ENCODE assay signal across 1 cellular context in the genomic region with DNA sequence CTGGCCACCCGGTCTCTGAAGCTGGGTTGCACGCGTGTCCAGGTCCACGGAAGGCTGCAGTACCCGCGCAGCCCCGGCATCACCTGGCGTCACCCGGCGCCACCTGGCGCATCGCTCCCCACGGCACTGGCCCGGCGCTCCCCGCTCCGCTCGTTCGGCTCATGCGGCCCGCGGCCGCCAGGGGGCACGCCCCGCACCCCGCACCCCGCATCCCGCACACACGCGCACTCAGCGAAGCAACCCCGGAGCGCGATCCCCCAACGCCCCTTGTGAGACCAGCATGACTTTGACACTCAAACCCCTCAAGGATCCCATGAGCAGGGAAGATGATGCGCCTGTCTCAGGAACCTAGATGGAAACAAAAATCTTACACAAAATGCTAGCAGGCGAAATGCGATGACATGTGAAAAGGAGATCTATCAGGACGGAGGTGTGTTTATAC.
TF ChIP-seq lines count a peak whose summit lies in the region.

No MANE protein-coding gene starts in this region.

TF ChIP-seq in K562, 482 proteins besides CTCF, POLR2A, EP300 and RAD21 (continued from another document):
- TF ChIP-seq, protein P1, sequence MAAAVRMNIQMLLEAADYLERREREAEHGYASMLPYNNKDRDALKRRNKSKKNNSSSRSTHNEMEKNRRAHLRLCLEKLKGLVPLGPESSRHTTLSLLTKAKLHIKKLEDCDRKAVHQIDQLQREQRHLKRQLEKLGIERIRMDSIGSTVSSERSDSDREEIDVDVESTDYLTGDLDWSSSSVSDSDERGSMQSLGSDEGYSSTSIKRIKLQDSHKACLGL (CRISPR knock-in tag; IDR thresholded peaks at IDR 0.05; ENCODE audit: borderline replicate concordance, poor library complexity, severe bottlenecking), result no peak
- TF ChIP-seq ATF1 (CRISPR knock-in tag; IDR thresholded peaks at IDR 0.05) (no peak), ATF1 (tag; IDR thresholded peaks at IDR 0.05) (peak; percentile 21; the same call in 1 of the 2 replicates), DNMT1 (IDR thresholded peaks at IDR 0.05) (no peak), RNF219 (CRISPR knock-in tag; IDR thresholded peaks at IDR 0.05) (no peak), SMAD2 (IDR thresholded peaks at IDR 0.05; ENCODE audit: low read depth, low read length) (no peak), TFAP4 (CRISPR knock-in tag; IDR thresholded peaks at IDR 0.05; ENCODE audit: borderline replicate concordance) (peak; percentile 64; the same call in 1 of the 2 replicates), FOXJ3 (CRISPR knock-in tag; IDR thresholded peaks at IDR 0.05) (no peak), SFPQ (IDR thresholded peaks at IDR 0.05; ENCODE audit: low read depth, low read length) (no peak), CHD4 (IDR thresholded peaks at IDR 0.05; ENCODE audit: insufficient read depth, insufficient replicate concordance, low read depth, low read length, poor library complexity, severe bottlenecking) (no peak), FOXA3 (CRISPR knock-in tag; conservative IDR thresholded peaks at IDR 0.05 in 1 of 2, IDR thresholded peaks at IDR 0.05 in 1 of 2) (no peak), MAFK (IDR thresholded peaks at IDR 0.05; ENCODE audit: low read length) (no peak), ZNF174 (CRISPR knock-in tag; IDR thresholded peaks at IDR 0.05) (no peak), KLF16 (IDR thresholded peaks at IDR 0.05) (no peak), HMG20B (CRISPR knock-in tag; IDR thresholded peaks at IDR 0.05) (no peak), ATF4 (CRISPR knock-in tag; IDR thresholded peaks at IDR 0.05) (no peak), SAFB (IDR thresholded peaks at IDR 0.05; ENCODE audit: borderline replicate concordance, low read depth, low read length) (peak; percentile 79)
- TF ChIP-seq, protein P2, sequence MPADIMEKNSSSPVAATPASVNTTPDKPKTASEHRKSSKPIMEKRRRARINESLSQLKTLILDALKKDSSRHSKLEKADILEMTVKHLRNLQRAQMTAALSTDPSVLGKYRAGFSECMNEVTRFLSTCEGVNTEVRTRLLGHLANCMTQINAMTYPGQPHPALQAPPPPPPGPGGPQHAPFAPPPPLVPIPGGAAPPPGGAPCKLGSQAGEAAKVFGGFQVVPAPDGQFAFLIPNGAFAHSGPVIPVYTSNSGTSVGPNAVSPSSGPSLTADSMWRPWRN (IDR thresholded peaks at IDR 0.05; ENCODE audit: low read depth), result no peak
- TF ChIP-seq, protein P3, sequence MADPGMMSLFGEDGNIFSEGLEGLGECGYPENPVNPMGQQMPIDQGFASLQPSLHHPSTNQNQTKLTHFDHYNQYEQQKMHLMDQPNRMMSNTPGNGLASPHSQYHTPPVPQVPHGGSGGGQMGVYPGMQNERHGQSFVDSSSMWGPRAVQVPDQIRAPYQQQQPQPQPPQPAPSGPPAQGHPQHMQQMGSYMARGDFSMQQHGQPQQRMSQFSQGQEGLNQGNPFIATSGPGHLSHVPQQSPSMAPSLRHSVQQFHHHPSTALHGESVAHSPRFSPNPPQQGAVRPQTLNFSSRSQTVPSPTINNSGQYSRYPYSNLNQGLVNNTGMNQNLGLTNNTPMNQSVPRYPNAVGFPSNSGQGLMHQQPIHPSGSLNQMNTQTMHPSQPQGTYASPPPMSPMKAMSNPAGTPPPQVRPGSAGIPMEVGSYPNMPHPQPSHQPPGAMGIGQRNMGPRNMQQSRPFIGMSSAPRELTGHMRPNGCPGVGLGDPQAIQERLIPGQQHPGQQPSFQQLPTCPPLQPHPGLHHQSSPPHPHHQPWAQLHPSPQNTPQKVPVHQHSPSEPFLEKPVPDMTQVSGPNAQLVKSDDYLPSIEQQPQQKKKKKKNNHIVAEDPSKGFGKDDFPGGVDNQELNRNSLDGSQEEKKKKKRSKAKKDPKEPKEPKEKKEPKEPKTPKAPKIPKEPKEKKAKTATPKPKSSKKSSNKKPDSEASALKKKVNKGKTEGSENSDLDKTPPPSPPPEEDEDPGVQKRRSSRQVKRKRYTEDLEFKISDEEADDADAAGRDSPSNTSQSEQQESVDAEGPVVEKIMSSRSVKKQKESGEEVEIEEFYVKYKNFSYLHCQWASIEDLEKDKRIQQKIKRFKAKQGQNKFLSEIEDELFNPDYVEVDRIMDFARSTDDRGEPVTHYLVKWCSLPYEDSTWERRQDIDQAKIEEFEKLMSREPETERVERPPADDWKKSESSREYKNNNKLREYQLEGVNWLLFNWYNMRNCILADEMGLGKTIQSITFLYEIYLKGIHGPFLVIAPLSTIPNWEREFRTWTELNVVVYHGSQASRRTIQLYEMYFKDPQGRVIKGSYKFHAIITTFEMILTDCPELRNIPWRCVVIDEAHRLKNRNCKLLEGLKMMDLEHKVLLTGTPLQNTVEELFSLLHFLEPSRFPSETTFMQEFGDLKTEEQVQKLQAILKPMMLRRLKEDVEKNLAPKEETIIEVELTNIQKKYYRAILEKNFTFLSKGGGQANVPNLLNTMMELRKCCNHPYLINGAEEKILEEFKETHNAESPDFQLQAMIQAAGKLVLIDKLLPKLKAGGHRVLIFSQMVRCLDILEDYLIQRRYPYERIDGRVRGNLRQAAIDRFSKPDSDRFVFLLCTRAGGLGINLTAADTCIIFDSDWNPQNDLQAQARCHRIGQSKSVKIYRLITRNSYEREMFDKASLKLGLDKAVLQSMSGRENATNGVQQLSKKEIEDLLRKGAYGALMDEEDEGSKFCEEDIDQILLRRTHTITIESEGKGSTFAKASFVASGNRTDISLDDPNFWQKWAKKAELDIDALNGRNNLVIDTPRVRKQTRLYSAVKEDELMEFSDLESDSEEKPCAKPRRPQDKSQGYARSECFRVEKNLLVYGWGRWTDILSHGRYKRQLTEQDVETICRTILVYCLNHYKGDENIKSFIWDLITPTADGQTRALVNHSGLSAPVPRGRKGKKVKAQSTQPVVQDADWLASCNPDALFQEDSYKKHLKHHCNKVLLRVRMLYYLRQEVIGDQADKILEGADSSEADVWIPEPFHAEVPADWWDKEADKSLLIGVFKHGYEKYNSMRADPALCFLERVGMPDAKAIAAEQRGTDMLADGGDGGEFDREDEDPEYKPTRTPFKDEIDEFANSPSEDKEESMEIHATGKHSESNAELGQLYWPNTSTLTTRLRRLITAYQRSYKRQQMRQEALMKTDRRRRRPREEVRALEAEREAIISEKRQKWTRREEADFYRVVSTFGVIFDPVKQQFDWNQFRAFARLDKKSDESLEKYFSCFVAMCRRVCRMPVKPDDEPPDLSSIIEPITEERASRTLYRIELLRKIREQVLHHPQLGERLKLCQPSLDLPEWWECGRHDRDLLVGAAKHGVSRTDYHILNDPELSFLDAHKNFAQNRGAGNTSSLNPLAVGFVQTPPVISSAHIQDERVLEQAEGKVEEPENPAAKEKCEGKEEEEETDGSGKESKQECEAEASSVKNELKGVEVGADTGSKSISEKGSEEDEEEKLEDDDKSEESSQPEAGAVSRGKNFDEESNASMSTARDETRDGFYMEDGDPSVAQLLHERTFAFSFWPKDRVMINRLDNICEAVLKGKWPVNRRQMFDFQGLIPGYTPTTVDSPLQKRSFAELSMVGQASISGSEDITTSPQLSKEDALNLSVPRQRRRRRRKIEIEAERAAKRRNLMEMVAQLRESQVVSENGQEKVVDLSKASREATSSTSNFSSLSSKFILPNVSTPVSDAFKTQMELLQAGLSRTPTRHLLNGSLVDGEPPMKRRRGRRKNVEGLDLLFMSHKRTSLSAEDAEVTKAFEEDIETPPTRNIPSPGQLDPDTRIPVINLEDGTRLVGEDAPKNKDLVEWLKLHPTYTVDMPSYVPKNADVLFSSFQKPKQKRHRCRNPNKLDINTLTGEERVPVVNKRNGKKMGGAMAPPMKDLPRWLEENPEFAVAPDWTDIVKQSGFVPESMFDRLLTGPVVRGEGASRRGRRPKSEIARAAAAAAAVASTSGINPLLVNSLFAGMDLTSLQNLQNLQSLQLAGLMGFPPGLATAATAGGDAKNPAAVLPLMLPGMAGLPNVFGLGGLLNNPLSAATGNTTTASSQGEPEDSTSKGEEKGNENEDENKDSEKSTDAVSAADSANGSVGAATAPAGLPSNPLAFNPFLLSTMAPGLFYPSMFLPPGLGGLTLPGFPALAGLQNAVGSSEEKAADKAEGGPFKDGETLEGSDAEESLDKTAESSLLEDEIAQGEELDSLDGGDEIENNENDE (IDR thresholded peaks at IDR 0.05; ENCODE audit: low read depth, low read length), result no peak
